8 cellular contexts compared by ENCODE assay signal in the genomic region with DNA sequence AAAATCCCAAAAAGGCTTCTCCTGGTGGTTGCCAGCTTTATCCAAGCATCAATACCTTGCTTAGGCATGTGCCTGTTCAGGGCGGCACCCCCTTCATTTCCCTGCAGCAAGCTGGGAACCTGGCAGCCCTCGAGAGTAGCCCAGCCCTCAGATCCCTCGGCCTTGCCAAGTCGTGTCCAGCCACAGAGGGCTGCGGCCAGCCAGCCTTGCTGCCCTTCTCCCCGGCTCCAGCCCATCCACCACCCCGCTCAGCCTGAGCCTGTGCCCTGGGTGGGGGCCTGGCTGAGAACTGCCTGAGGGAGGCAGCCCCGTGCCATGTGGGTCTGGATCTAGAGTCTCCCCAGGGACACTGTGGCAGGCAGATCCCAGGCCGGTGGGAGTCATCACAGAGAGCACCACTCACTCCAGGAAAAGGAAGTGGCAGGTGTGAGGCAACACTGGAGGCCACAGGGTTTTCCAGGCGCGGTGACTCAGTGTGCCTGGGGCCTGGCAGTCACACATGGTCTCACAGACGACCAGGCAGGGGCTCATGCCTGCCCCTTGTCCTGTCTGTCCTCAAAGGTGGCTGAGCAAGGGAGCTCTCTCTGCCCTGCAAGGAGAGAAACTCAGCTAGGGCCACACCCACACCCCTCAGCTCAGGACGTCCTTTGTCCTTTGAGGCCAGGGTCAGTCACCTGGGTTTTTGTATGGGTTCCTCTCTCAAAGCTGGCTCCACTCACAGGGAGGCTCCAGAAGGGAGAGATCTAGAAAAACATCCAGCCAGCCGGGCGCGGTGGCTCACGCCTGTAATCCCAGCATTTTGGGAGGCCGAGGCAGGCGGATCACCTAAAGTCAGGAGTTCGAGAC. TPM values are rescaled to one million over a fixed set of nuclear protein-coding genes. Genes with fewer than 3 reads are reported as not detected.
DNase-seq lines count a peak whose midpoint lies in the region; ATAC-seq and TF ChIP-seq lines count a peak whose summit lies in the region.

No MANE protein-coding gene starts in this region.

- CTCF ChIA-PET in naive thymus-derived CD4-positive, alpha-beta T cell (lab: Charles Lee) = interaction anchor here (11.9 to 29.8 kb wide), 3 partner anchors 6 to 30 kb away, joined by 280 to 945 read pairs (median 280); a partner anchor contains a TSS

- no peaks in the 10 kb centered on the region for H3K27me3 Mint-ChIP-seq in endodermal cell (ENCODE audit: insufficient read depth)
- H3K27me3 Mint-ChIP-seq in naive thymus-derived CD4-positive, alpha-beta T cell = no peaks in the 10 kb centered on the region

- no peaks in the 10 kb centered on the region for H3K27me3 ChIP-seq in endodermal cell (ENCODE audit: control insufficient read depth, insufficient read depth, low read length, poor library complexity, severe bottlenecking)
- no peaks in the 10 kb centered on the region for H3K27me3 ChIP-seq in naive thymus-derived CD4-positive, alpha-beta T cell (ENCODE audit: control insufficient read depth in 2 of 2, insufficient read depth in 2 of 2, low read length in 2 of 2)

- peaks cover 2% of the 10 kb centered on the region for H3K4me1 Mint-ChIP-seq in endodermal cell
- H3K4me1 Mint-ChIP-seq in naive thymus-derived CD4-positive, alpha-beta T cell = peaks cover 50 to 92% (median 88%) of the 10 kb centered on the region in 7 donors

- POLR2A ChIA-PET in naive thymus-derived CD4-positive, alpha-beta T cell (lab: Charles Lee) = interaction anchor here (0.7 to 29.3 kb wide), 5 partner anchors 5 to 567 kb away, joined by 3 to 1324 read pairs (median 457); a partner anchor contains a TSS

- no peak overlapping the region for H3K4me3 Mint-ChIP-seq in endodermal cell
- H3K4me3 Mint-ChIP-seq in naive thymus-derived CD4-positive, alpha-beta T cell = peak overlapping the region; percentile 10 to 83 (median 57)

- H3K36me3 Mint-ChIP-seq in endodermal cell (ENCODE audit: low read depth) = peaks cover 17% of the 10 kb centered on the region
- peaks cover 0 to 51% (median 15%) of the 10 kb centered on the region in 5 donors for H3K36me3 Mint-ChIP-seq in naive thymus-derived CD4-positive, alpha-beta T cell

- no peak overlapping the region for H3K27ac ChIP-seq in endodermal cell (ENCODE audit: low read depth, low read length)
- H3K27ac ChIP-seq in naive thymus-derived CD4-positive, alpha-beta T cell (ENCODE audit: low read depth, low read length) = peak overlapping the region; percentile 63

- no peak for TF ChIP-seq CTCF in endodermal cell (conservative IDR thresholded peaks at IDR 0.05)

- DNase-seq in activated effector memory CD4-positive, alpha-beta T cell treated with anti-CD3 and anti-CD28 coated beads, Interleukin-2, amount 50 U/mL, for 16 hours = peak; percentile 84
- no peak for DNase-seq in activated effector memory CD4-positive, alpha-beta T cell treated with Interleukin-2 at 50 U/mL for 16 hours
- DNase-seq in UCSD-AML1 (lab: John Stamatoyannopoulos, UW; ENCODE audit: unreplicated experiment) (peak; percentile 77), endodermal cell (no peak)
- peak in 1 of 9 donors; percentile 69 for DNase-seq in naive thymus-derived CD4-positive, alpha-beta T cell

- H3K4me3 ChIP-seq in endodermal cell (ENCODE audit: low read length) = no peak overlapping the region
- peak overlapping the region; percentile 29 for H3K4me3 ChIP-seq in naive thymus-derived CD4-positive, alpha-beta T cell (ENCODE audit: low read length)

- H3K9me3 ChIP-seq in endodermal cell (ENCODE audit: control insufficient read depth, low read length) = no peaks in the 10 kb centered on the region
- no peaks in the 10 kb centered on the region for H3K9me3 ChIP-seq in naive thymus-derived CD4-positive, alpha-beta T cell (ENCODE audit: control insufficient read depth in 2 of 3, low read length in 3 of 3)

- peak; percentile 26 for ATAC-seq in naive thymus-derived CD4-positive, alpha-beta T cell
- no peak for ATAC-seq in HG02970 (IDR thresholded peaks at IDR 0.05; ENCODE audit: low FRiP score, unreplicated experiment)
- ATAC-seq in GM21360 (IDR thresholded peaks at IDR 0.05; ENCODE audit: unreplicated experiment) = no peak
- ATAC-seq in HG02759 (IDR thresholded peaks at IDR 0.05; ENCODE audit: unreplicated experiment) = no peak

- 92 to 93% methylated on average over 12 to 20 of the region's 20 CpGs for WGBS in endodermal cell (ENCODE audit: insufficient coverage in 1 of 2, insufficient read length in 1 of 2), 2 experiments

- intact Hi-C loops in naive thymus-derived CD4-positive, alpha-beta T cell (cut with micrococcal nuclease) = loop anchor here in 1 of 2 donors (5.0 kb wide), 1 partner anchor 241 kb away; a partner anchor contains a TSS

- H3K36me3 ChIP-seq in endodermal cell (ENCODE audit: control insufficient read depth, insufficient read depth, low read length) = peaks cover 28% of the 10 kb centered on the region
- peaks cover 9 to 44% (median 16%) of the 10 kb centered on the region in 3 experiments for H3K36me3 ChIP-seq in naive thymus-derived CD4-positive, alpha-beta T cell (ENCODE audit: control insufficient read depth in 2 of 3, insufficient read depth in 3 of 3, low read length in 3 of 3)

- H3K9me3 Mint-ChIP-seq in endodermal cell = no peaks in the 10 kb centered on the region
- H3K9me3 Mint-ChIP-seq in naive thymus-derived CD4-positive, alpha-beta T cell = peaks cover 0 to 1% (median 0%) of the 10 kb centered on the region in 11 donors

- peak overlapping the region; percentile 10 for H3K27ac Mint-ChIP-seq in endodermal cell
- H3K27ac Mint-ChIP-seq in naive thymus-derived CD4-positive, alpha-beta T cell = peak overlapping the region in 8 of 9 donors; percentile 65 to 97 (median 92)

- H3K9ac ChIP-seq in endodermal cell (ENCODE audit: extremely low read depth, low read length, poor library complexity, severe bottlenecking) = no peak overlapping the region

- no peaks in the 10 kb centered on the region for H3K4me1 ChIP-seq in endodermal cell (ENCODE audit: control insufficient read depth, insufficient read depth, low read length)
- H3K4me1 ChIP-seq in naive thymus-derived CD4-positive, alpha-beta T cell (ENCODE audit: control insufficient read depth in 2 of 2, insufficient read depth in 2 of 2, low read length in 2 of 2) = peaks cover 95 to 96% of the 10 kb centered on the region in 2 donors

RNA-seq across cellular contexts. Expression of a gene that starts 12.2 kb away (rescaled TPM):
- 10 to 100 TPM; 11.1 to 12.6 TPM for total RNA-seq in endodermal cell
- 2.0 TPM for polyA plus RNA-seq in endodermal cell (2013, experiment 1 of 2)
- 1.7 TPM for polyA plus RNA-seq in endodermal cell (2013, experiment 2 of 2)
- total RNA-seq in naive thymus-derived CD4-positive, alpha-beta T cell = 1 to 10 TPM in 4 of 5 experiments, under 1 TPM in 1; 0.22 to 9.2 (median 8.1) TPM
- polyA plus RNA-seq in naive thymus-derived CD4-positive, alpha-beta T cell = under 1 TPM; 0.27 to 0.47 TPM

RNA-seq across cellular contexts. Expression of a gene that starts 21.8 kb away (rescaled TPM):
- total RNA-seq in endodermal cell = 10 to 100 TPM; 39.7 to 43.8 TPM
- polyA plus RNA-seq in endodermal cell (2013, experiment 1 of 2) = 33.1 TPM
- 32.7 TPM for polyA plus RNA-seq in endodermal cell (2013, experiment 2 of 2)
- 100 to 1,000 TPM; 124 to 263 (median 208) TPM for total RNA-seq in naive thymus-derived CD4-positive, alpha-beta T cell
- polyA plus RNA-seq in naive thymus-derived CD4-positive, alpha-beta T cell = 100 to 1,000 TPM; 102 to 141 TPM

RNA-seq across cellular contexts. Expression of a gene that starts 46.3 kb away (rescaled TPM):
- total RNA-seq in endodermal cell = 10 to 100 TPM; 44.5 to 48.7 TPM
- polyA plus RNA-seq in endodermal cell (2013, experiment 1 of 2) = 48.7 TPM
- 44.3 TPM for polyA plus RNA-seq in endodermal cell (2013, experiment 2 of 2)
- 10 to 100 TPM; 25.7 to 46.4 (median 38.0) TPM for total RNA-seq in naive thymus-derived CD4-positive, alpha-beta T cell
- 10 to 100 TPM; 33.8 to 54.9 TPM for polyA plus RNA-seq in naive thymus-derived CD4-positive, alpha-beta T cell

RNA-seq across cellular contexts. Expression of a gene that starts 53.6 kb away (rescaled TPM):
- 10 to 100 TPM; 24.7 to 32.4 TPM for total RNA-seq in endodermal cell
- polyA plus RNA-seq in endodermal cell (2013, experiment 1 of 2) = 20.7 TPM
- polyA plus RNA-seq in endodermal cell (2013, experiment 2 of 2) = 18.3 TPM
- total RNA-seq in naive thymus-derived CD4-positive, alpha-beta T cell = 100 to 1,000 TPM in 2 of 5 experiments, 10 to 100 TPM in 3; 75.2 to 130 (median 84.3) TPM
- 10 to 100 TPM; 40.7 to 63.0 TPM for polyA plus RNA-seq in naive thymus-derived CD4-positive, alpha-beta T cell

Comparison
In these comparisons a context has a peak if more than half of its experiments do, and no peak if none do; other contexts are left out.
1. DNase-seq: peak in activated effector memory CD4-positive, alpha-beta T cell treated with anti-CD3 and anti-CD28 coated beads, Interleukin-2, amount 50 U/mL, for 16 hours (single experiment) and UCSD-AML1 (single experiment); none in activated effector memory CD4-positive, alpha-beta T cell treated with Interleukin-2 at 50 U/mL for 16 hours (single experiment) and endodermal cell (single experiment).